1 cellular context compared by ENCODE assay signal in genomic region chr5:145962001-145962400, GRCh38.
TF ChIP-seq lines count a peak whose summit lies in the region.

No MANE protein-coding gene starts in this region.

TF ChIP-seq in GM23338, 12 proteins besides CTCF, POLR2A, EP300 and RAD21 (continued from another document):
- TF ChIP-seq ZNF462 (CRISPR knock-in tag; IDR thresholded peaks at IDR 0.05) (no peak), CREB1 (CRISPR knock-in tag; IDR thresholded peaks at IDR 0.05; ENCODE audit: low read depth) (no peak), STAT1 (IDR thresholded peaks at IDR 0.05; ENCODE audit: unreplicated experiment) (no peak), POLR2AphosphoS5 (IDR thresholded peaks at IDR 0.05; ENCODE audit: low read depth) (no peak), REST (IDR thresholded peaks at IDR 0.05; ENCODE audit: unreplicated experiment) (no peak)
